15 cellular contexts compared by ENCODE assay signal in the genomic region with DNA sequence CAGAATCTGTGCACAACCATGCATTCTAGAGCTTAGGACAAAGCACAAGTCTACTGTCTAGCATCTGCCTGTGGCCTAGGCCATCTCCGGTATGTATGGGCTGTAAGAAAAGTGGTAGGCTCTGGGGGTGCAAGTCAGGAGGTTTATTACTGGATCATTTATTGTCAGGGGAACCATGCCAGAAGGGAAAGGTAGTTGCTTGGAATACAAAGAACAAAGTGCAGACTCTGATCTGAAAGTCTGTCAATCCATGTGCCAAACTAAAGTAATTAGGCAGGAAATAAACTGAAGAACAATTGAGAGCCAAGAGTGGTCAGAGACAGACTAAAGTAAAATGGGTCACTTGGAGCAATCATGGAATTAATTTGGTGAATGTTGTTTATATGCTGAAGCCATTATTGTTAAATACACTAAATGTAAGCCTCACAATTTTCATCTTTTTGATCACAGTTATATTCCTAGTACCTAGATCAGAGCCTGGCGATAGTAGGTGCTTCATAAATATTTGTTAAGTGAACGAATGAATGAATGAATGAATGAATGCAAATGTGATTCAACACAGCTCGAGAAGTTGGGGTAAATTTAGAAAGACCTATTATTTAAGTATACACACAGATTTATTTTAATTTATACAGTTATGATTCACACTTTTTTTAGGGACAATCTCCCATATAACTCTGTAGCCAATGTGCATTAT. TPM values are rescaled to one million over a fixed set of nuclear protein-coding genes. Genes with fewer than 3 reads are reported as not detected.
DNase-seq lines count a peak whose midpoint lies in the region; ATAC-seq, FAIRE-seq and TF ChIP-seq lines count a peak whose summit lies in the region.
"Had no signal": no experiment of that assay in that cellular context is flagged by ENCODE, and none has a peak within 500 bp of the region (broad histone marks: within the 10 kb centered on the region; RNA-seq: fewer than 3 reads in every experiment).

No MANE protein-coding gene starts in this region.

- H3K4me2 ChIP-seq in hepatocyte, result peak overlapping the region; percentile 49
- H3K4me2 ChIP-seq: BLaER1 had no signal

- TF ChIP-seq POLR2A in right lobe of liver (IDR thresholded peaks at IDR 0.05), result no peak

- DNase-seq in NCI-H82 (lab: John Stamatoyannopoulos, UW) (peak; percentile 52), NCI-H82 treated with DMSO at 0.1 percent for 48 hours (lab: John Stamatoyannopoulos, UW; ENCODE audit: unreplicated experiment) (no peak), hepatocyte (ENCODE audit: low spot score) (no peak), right lobe of liver (no peak), small intestine (peak; percentile 87), MV-4-11 (lab: John Stamatoyannopoulos, UW) (no peak), AG20443 (ENCODE audit: low spot score) (no peak), left ventricle myocardium superior (no peak)
- DNase-seq: AML-193; CD8-positive, alpha-beta memory T cell; DMS 273 treated with DMSO at 0.1 percent for 48 hours; HCEC 1CT; HFFc6 had no signal

- H3K4me3 ChIP-seq in hepatocyte (no peak overlapping the region), right lobe of liver (no peak overlapping the region), small intestine (ENCODE audit: low read depth in 1 of 2, low read length in 2 of 2) (no peak overlapping the region)
- H3K4me3 ChIP-seq: BLaER1 had no signal

- no peaks in the 10 kb centered on the region for H3K9me3 ChIP-seq in hepatocyte (ENCODE audit: low read depth)
- H3K9me3 ChIP-seq in right lobe of liver, result no peaks in the 10 kb centered on the region
- no peaks in the 10 kb centered on the region for H3K9me3 ChIP-seq in small intestine (ENCODE audit: control insufficient read depth, low read depth)
- H3K9me3 ChIP-seq: BLaER1 had no signal

- H3K27me3 ChIP-seq in hepatocyte (no peaks in the 10 kb centered on the region), right lobe of liver (no peaks in the 10 kb centered on the region), small intestine (ENCODE audit: control insufficient read depth in 2 of 2, insufficient read depth in 2 of 2, low read length in 2 of 2) (no peaks in the 10 kb centered on the region)
- H3K27me3 ChIP-seq: BLaER1 had no signal

- ATAC-seq in right lobe of liver (peak; percentile 42 to 68 (median 62)), left ventricle myocardium superior (no peak)

- H2AFZ ChIP-seq in hepatocyte, result no peak overlapping the region

- no peaks in the 10 kb centered on the region for H3K9me2 ChIP-seq in hepatocyte (replicated peaks; ENCODE audit: insufficient read depth)

- peaks cover 23% of the 10 kb centered on the region for H3K4me1 ChIP-seq in hepatocyte (ENCODE audit: insufficient read depth)
- H3K4me1 ChIP-seq in right lobe of liver, result peaks cover 0 to 22% (median 2%) of the 10 kb centered on the region in 4 donors
- H3K4me1 ChIP-seq in small intestine (ENCODE audit: control insufficient read depth in 2 of 2, insufficient read depth in 1 of 2, low read depth in 1 of 2, low read length in 1 of 2), result no peaks in the 10 kb centered on the region
- H3K4me1 ChIP-seq: BLaER1 had no signal

- H3K36me3 ChIP-seq in hepatocyte (replicated peaks; ENCODE audit: insufficient read depth, low read depth) (no peaks in the 10 kb centered on the region), right lobe of liver (no peaks in the 10 kb centered on the region), small intestine (ENCODE audit: control insufficient read depth in 2 of 2, insufficient read depth in 2 of 2, low read length in 2 of 2) (no peaks in the 10 kb centered on the region)
- H3K36me3 ChIP-seq: BLaER1 had no signal

- intact Hi-C loops in right lobe of liver (cut with DNase I), result no loop called here
- intact Hi-C loops in left ventricle myocardium superior (cut with micrococcal nuclease), result no loop called here

- no peak for TF ChIP-seq CTCF in hepatocyte (IDR thresholded peaks at IDR 0.05; ENCODE audit: poor library complexity)
- TF ChIP-seq CTCF in right lobe of liver (IDR thresholded peaks at IDR 0.05), result no peak

- H4K20me1 ChIP-seq in hepatocyte (ENCODE audit: insufficient read depth, poor library complexity, severe bottlenecking), result no peaks in the 10 kb centered on the region
- H4K20me1 ChIP-seq: BLaER1 had no signal

- FAIRE-seq in small intestine (lab: Jason Lieb, UNC), result no peak

- WGBS in hepatocyte (ENCODE audit: low lambda C conversion rate, missing lambda C conversion rate), result 92% methylated on average over 4 of the region's 4 CpGs
- WGBS in right lobe of liver (ENCODE audit: insufficient coverage, low coverage, low lambda C conversion rate, missing lambda C conversion rate), result 56% methylated on average over 4 of the region's 4 CpGs
- WGBS in small intestine, 3 donors, result 32 to 72% (median 50%) methylated on average over 4 of the region's 4 CpGs

- H3K79me2 ChIP-seq in hepatocyte, result no peaks in the 10 kb centered on the region

- H3K27ac ChIP-seq in hepatocyte (peak overlapping the region; percentile 26), right lobe of liver (peak overlapping the region in 1 of 3 donors; percentile 21), small intestine (ENCODE audit: low read depth in 1 of 2, low read length in 1 of 2) (peak overlapping the region; percentile 47 to 68)
- H3K27ac ChIP-seq: 22Rv1, BLaER1 had no signal

RNA-seq across cellular contexts. Expression of a gene that starts 45.2 kb away (rescaled TPM):
- 37.7 and 40.7 TPM in 2 replicates for total RNA-seq in hepatocyte
- polyA plus RNA-seq in hepatocyte, result 9.6 and 10.4 TPM in 2 replicates
- 10 to 100 TPM; 13.4 to 25.8 (median 19.0) TPM for total RNA-seq in right lobe of liver
- 1 to 10 TPM; 4.3 to 7.2 (median 6.3) TPM for polyA plus RNA-seq in small intestine
- 8.9 TPM for total RNA-seq in left ventricle myocardium superior

Comparison
In these comparisons a context has a peak if more than half of its experiments do, and no peak if none do; other contexts are left out.
1. DNase-seq: peak in NCI-H82 (single experiment) and small intestine (single experiment); none in NCI-H82 treated with DMSO at 0.1 percent for 48 hours (single experiment), hepatocyte (single experiment), right lobe of liver (0 of 3), MV-4-11 (single experiment), AG20443 (single experiment) and left ventricle myocardium superior (single experiment).